Comparison of ENCODE assay signal across 22 cellular contexts in genomic region chr11:118114266-118114665, GRCh38. TPM values are rescaled to one million over a fixed set of nuclear protein-coding genes. Genes with fewer than 3 reads are reported as not detected.
"Had no signal": no experiment of that assay in that cellular context is flagged by ENCODE, and none has a peak within 500 bp of the region (broad histone marks: within the 10 kb centered on the region; RNA-seq: fewer than 3 reads in every experiment).

No MANE protein-coding gene starts in this region.

- H3K36me3 Mint-ChIP-seq: activated naive CD8-positive, alpha-beta T cell; brain; memory B cell; stimulated activated naive B cell treated with anti-CD40 and anti-IgM and Interleukin-4, amounts not matched to agents 10 μg/mL and 1 μg/mL and 100 μg/mL, for 72 hours had no signal

- ATAC-seq: activated T-cell treated with anti-CD3 and anti-CD28 coated beads, Interleukin-2, amount 50 U/mL, for 4 hours; stimulated activated naive B cell treated with anti-CD40 and anti-IgM and Interleukin-4, amounts not matched to agents 10 μg/mL and 1 μg/mL and 100 μg/mL, for 72 hours had no signal

- H3K9me3 ChIP-seq: left ventricle myocardium inferior, right atrium auricular region, thyroid gland had no signal

- H3K4me3 ChIP-seq: dorsolateral prefrontal cortex, left ventricle myocardium inferior, right atrium auricular region, skin epidermis, thyroid gland had no signal

- H3K27me3 ChIP-seq: right atrium auricular region, thyroid gland had no signal

- H3K4me1 Mint-ChIP-seq: brain had no signal

- H3K4me1 ChIP-seq: thyroid gland had no signal

- H3K27ac ChIP-seq: dorsolateral prefrontal cortex, left ventricle myocardium inferior, right atrium auricular region, thyroid gland had no signal

- H3K36me3 ChIP-seq: left ventricle myocardium inferior, right atrium auricular region, thyroid gland had no signal

- H3K27ac Mint-ChIP-seq: activated naive CD8-positive, alpha-beta T cell; memory B cell; nephron; stimulated activated naive B cell treated with anti-CD40 and anti-IgM and Interleukin-4, amounts not matched to agents 10 μg/mL and 1 μg/mL and 100 μg/mL, for 72 hours; T-helper 2 cell treated with Interferon-gamma antibody and Interleukin-4, amounts not matched to agents 5 μg/mL and 100 μg/mL, for 36 hours had no signal

- H3K9me3 Mint-ChIP-seq: activated T-cell treated with anti-CD3 and anti-CD28 coated beads, Interleukin-2, amount 50 U/mL, for 4 hours; brain; memory B cell; nephron; stimulated activated naive B cell treated with anti-CD40 and anti-IgM and Interleukin-4, amounts not matched to agents 10 μg/mL and 1 μg/mL and 100 μg/mL, for 72 hours; T-helper 2 cell treated with Interferon-gamma antibody and Interleukin-4, amounts not matched to agents 5 μg/mL and 100 μg/mL, for 36 hours had no signal

- H3K4me3 Mint-ChIP-seq: activated naive CD8-positive, alpha-beta T cell; activated T-cell treated with anti-CD3 and anti-CD28 coated beads, Interleukin-2, amount 50 U/mL, for 4 hours; brain; memory B cell; nephron; stimulated activated naive B cell treated with anti-CD40 and anti-IgM and Interleukin-4, amounts not matched to agents 10 μg/mL and 1 μg/mL and 100 μg/mL, for 72 hours; T-helper 2 cell treated with Interferon-gamma antibody and Interleukin-4, amounts not matched to agents 5 μg/mL and 100 μg/mL, for 36 hours had no signal

- DNase-seq: activated CD4-positive, alpha-beta T cell treated with anti-CD3 and anti-CD28 coated beads for 1 hour; activated CD4-positive, alpha-beta T cell treated with anti-CD3 and anti-CD28 coated beads, Interleukin-2, amount 50 U/mL, for 4 hours; activated gamma-delta T cell; activated T-cell treated with anti-CD3 and anti-CD28 coated beads, Interleukin-2, amount 50 U/mL, for 4 hours; dorsolateral prefrontal cortex; hippocampal formation; kidney; left ventricle myocardium inferior; nucleus accumbens; stimulated activated CD4-positive, alpha-beta T cell treated with anti-CD3 and anti-CD28 coated beads, Interleukin-15, amount 100 ng/mL, for 24 hours; stimulated activated CD4-positive, alpha-beta T cell treated with anti-CD3 and anti-CD28 coated beads, Interleukin-4, amount 100 ng/mL, for 1 hour; stimulated activated naive B cell treated with anti-CD40 and anti-IgM and Interleukin-4, amounts not matched to agents 10 μg/mL and 1 μg/mL and 100 μg/mL, for 72 hours; thyroid gland had no signal

RNA-seq across cellular contexts. Expression of gene SMIM35, which starts 27.5 kb away (rescaled TPM):
- total RNA-seq: activated T-cell treated with anti-CD3 and anti-CD28 coated beads, Interleukin-2, amount 50 U/mL, for 4 hours; kidney; left ventricle myocardium inferior; posterior vena cava; right atrium auricular region; thyroid gland had no signal

RNA-seq across cellular contexts. Expression of gene TMPRSS4, which starts 37.4 kb away (rescaled TPM):
- total RNA-seq: dorsolateral prefrontal cortex, glomerular endothelial cell, posterior vena cava, right atrium auricular region had no signal

RNA-seq across cellular contexts. Expression of gene SCN4B, which starts 38.4 kb away (rescaled TPM):
- total RNA-seq: activated T-cell treated with anti-CD3 and anti-CD28 coated beads, Interleukin-2, amount 50 U/mL, for 4 hours had no signal
